Comparison of ENCODE assay signal across 9 cellular contexts in the genomic region with DNA sequence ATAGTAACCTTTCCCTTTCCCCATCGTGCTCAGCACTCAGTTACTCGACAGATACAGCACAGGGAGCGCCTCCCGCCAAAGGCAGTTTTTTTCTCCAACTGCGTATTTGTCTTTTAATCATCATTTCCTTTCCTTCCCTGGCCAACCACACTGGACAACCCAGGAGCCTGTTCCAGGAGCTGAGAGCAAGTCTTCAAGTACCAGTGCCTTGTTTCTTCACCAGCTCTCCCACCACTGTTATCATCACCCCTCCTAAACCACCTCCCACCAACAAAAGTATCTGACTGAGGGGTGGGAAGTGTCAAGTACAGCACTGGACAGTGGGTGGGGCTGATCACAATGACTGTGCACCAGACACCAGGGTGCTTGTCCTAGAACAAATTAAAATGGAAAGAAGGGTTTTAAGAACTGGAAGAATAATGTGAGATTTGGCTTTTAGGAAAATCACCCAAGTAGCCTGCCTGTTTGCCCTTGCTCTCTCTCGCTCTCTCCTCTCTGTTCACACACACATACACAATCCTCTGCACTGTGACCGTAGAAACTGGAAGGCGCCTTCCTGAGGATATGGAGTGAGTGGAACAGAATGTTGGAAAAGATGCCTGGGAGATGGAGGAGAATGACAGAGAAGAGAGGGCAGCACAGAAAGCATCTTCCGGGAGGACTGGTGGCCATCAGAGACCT.
DNase-seq lines count a peak whose midpoint lies in the region; ATAC-seq and TF ChIP-seq lines count a peak whose summit lies in the region.
"Had no signal": no experiment of that assay in that cellular context is flagged by ENCODE, and none has a peak within 500 bp of the region (broad histone marks: within the 10 kb centered on the region; RNA-seq: fewer than 3 reads in every experiment).

No MANE protein-coding gene starts in this region.

- no peaks in the 10 kb centered on the region for H3K36me3 ChIP-seq in lung (ENCODE audit: control insufficient read depth in 2 of 2, insufficient read depth in 2 of 2, low read length in 2 of 2)
- H3K36me3 ChIP-seq: prostate gland had no signal

- H3K27me3 ChIP-seq in lung (ENCODE audit: control insufficient read depth, insufficient read depth): no peaks in the 10 kb centered on the region

- H3K27ac ChIP-seq in cingulate gyrus (ENCODE audit: low read depth, low read length) (peak overlapping the region; percentile 80), lung (ENCODE audit: low read depth in 1 of 2, low read length in 1 of 2) (peak overlapping the region; percentile 8 to 79), temporal lobe (ENCODE audit: low read depth, low read length) (peak overlapping the region; percentile 4)
- H3K27ac ChIP-seq: prostate gland had no signal

- WGBS in lung, 2 donors: 70 to 96% methylated on average over 9 of the region's 9 CpGs

- no peak for ATAC-seq in lung (ENCODE audit: insufficient read depth, low FRiP score)
- ATAC-seq in HG02759 (IDR thresholded peaks at IDR 0.05; ENCODE audit: unreplicated experiment): no peak
- ATAC-seq in GM21528 (IDR thresholded peaks at IDR 0.05; ENCODE audit: low FRiP score, unreplicated experiment): no peak

- DNase-seq in OCI-M1 (lab: John Stamatoyannopoulos, UW) (peak; percentile 1), lung (ENCODE audit: low spot score) (no peak), NCI-H2171 (lab: John Stamatoyannopoulos, UW) (no peak)
- DNase-seq: midbrain had no signal

- no peak overlapping the region for H3K4me3 ChIP-seq in lung
- H3K4me3 ChIP-seq: prostate gland had no signal

- peaks cover 4 to 17% of the 10 kb centered on the region in 2 donors for H3K4me1 ChIP-seq in lung (ENCODE audit: control insufficient read depth in 2 of 2, insufficient read depth in 2 of 2, low read length in 2 of 2)
- H3K4me1 ChIP-seq: prostate gland had no signal

- no peak for TF ChIP-seq CTCF in lung (IDR thresholded peaks at IDR 0.05; ENCODE audit: control extremely low read depth, extremely low read depth)

- no peaks in the 10 kb centered on the region for H3K9me3 ChIP-seq in lung (ENCODE audit: control insufficient read depth in 2 of 2, insufficient read depth in 1 of 2, low read length in 1 of 2)
- H3K9me3 ChIP-seq: prostate gland had no signal

Comparison
In these comparisons a context has a peak if more than half of its experiments do, and no peak if none do; other contexts are left out.
1. H3K27ac ChIP-seq: peak in every context shown above with its lines; median percentile 80 in cingulate gyrus; 44 in lung; 4 in temporal lobe.